22 cellular contexts compared by ENCODE assay signal in the genomic region with DNA sequence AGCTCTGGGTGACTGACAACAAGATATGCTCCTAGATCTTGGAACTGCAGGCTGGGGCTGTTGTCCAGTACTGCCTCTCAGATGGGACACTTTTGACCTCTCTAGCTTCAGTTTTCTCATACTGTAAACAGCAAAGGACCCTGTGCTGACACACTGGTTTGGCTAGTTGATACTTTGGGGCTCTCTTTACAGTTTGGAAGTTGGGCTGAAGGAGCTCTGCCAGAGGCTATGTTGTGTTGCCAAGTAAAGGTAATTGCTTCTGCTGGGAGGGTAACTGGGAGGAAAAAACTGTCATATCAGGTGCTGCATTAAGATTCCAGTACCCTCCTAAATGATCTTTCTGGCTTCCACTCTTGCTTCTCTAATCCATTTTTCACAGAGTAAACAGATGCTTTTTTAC. TPM values are rescaled to one million over a fixed set of nuclear protein-coding genes. Genes with fewer than 3 reads are reported as not detected.
DNase-seq lines count a peak whose midpoint lies in the region; ATAC-seq, FAIRE-seq and TF ChIP-seq lines count a peak whose summit lies in the region.
"Had no signal": no experiment of that assay in that cellular context is flagged by ENCODE, and none has a peak within 500 bp of the region (broad histone marks: within the 10 kb centered on the region; RNA-seq: fewer than 3 reads in every experiment).

No MANE protein-coding gene starts in this region.

- in situ Hi-C loops in HepG2 (cut with HindIII; ENCODE audit: extremely low pct_ligation_motif_present, low pct_unique_long_range_greater_than_20kb), result no loop called here

- H3F3A ChIP-seq in PC-3 (ENCODE audit: low read length, unreplicated experiment), result peaks cover 13% of the 10 kb centered on the region

- H3K4me3 ChIP-seq in HepG2 (replicated peaks in 1 of 3; ENCODE audit: insufficient read depth in 1 of 3, low read depth in 2 of 3, low read length in 3 of 3) (no peak overlapping the region), right lobe of liver (no peak overlapping the region), PC-3 (ENCODE audit: low read length) (no peak overlapping the region), pancreas (no peak overlapping the region)
- H3K4me3 ChIP-seq: A549, HAP-1 had no signal

- no peak overlapping the region for H2AFZ ChIP-seq in HepG2 (ENCODE audit: low read length)
- no peak overlapping the region for H2AFZ ChIP-seq in PC-3 (ENCODE audit: low read length)

- no peak for ATAC-seq in HepG2
- ATAC-seq in right lobe of liver, result no peak
- no peak for ATAC-seq in PC-3
- peak in 3 of 4 donors; percentile 37 to 52 (median 46) for ATAC-seq in pancreas
- ATAC-seq: CD8-positive, alpha-beta T cell had no signal

- intact Hi-C loops in HepG2 (cut with micrococcal nuclease; ENCODE audit: unreplicated experiment), result no loop called here
- intact Hi-C loops in right lobe of liver (cut with DNase I), result no loop called here
- intact Hi-C loops in PC-3 (cut with micrococcal nuclease), result no loop called here
- intact Hi-C loops in pancreas (cut with DNase I), result no loop called here

- H3K79me2 ChIP-seq in HepG2 (ENCODE audit: insufficient read depth, low read length), result no peaks in the 10 kb centered on the region
- H3K79me2 ChIP-seq in PC-3 (ENCODE audit: low read length), result no peaks in the 10 kb centered on the region

- CTCF ChIA-PET in HepG2 (lab: Yijun Ruan, JAX; ENCODE audit: low intra/inter-chr PET ratio, low total read pairs), result no interaction called here
- CTCF ChIA-PET in PC-3 (lab: Charles Lee), result no interaction called here

- H3K4me2 ChIP-seq in HepG2 (ENCODE audit: low read depth, low read length), result no peak overlapping the region
- H3K4me2 ChIP-seq in PC-3 (ENCODE audit: low read length), result peak overlapping the region; percentile 11; the same call in 1 of the 2 replicates
- H3K4me2 ChIP-seq: A549 had no signal

- H4K20me1 ChIP-seq in HepG2 (ENCODE audit: insufficient read depth, low read length) (no peaks in the 10 kb centered on the region), PC-3 (ENCODE audit: low read length) (no peaks in the 10 kb centered on the region)

- TF ChIP-seq POLR2A in HepG2 (IDR thresholded peaks at IDR 0.05; ENCODE audit: insufficient read depth in 1 of 2, low read depth in 2 of 2, low read length in 2 of 2) (no peak), right lobe of liver (IDR thresholded peaks at IDR 0.05) (no peak)

- H3K36me3 ChIP-seq in HepG2 (replicated peaks in 1 of 2; ENCODE audit: control insufficient read depth in 1 of 2, insufficient read depth in 2 of 2, low read length in 2 of 2), result peaks cover 0 to 1% of the 10 kb centered on the region in 2 experiments; a peak in 1 of 5 replicates
- no peaks in the 10 kb centered on the region for H3K36me3 ChIP-seq in right lobe of liver
- H3K36me3 ChIP-seq in PC-3 (ENCODE audit: low read depth, low read length), result no peaks in the 10 kb centered on the region
- no peaks in the 10 kb centered on the region for H3K36me3 ChIP-seq in pancreas
- H3K36me3 ChIP-seq: HAP-1 had no signal

- 0 out of 2 replicates have a peak, but pooled peaks cover 7% of the 10 kb centered on the region for H3K9me2 ChIP-seq in PC-3 (replicated peaks; ENCODE audit: low read length)

- POLR2A ChIA-PET in HepG2 (lab: Yijun Ruan, JAX), result no interaction called here
- POLR2A ChIA-PET in PC-3 (lab: Charles Lee; ENCODE audit: unreplicated experiment), result interaction anchor here (0.5 kb wide), 1 partner anchor 101 kb away, joined by 7 read pairs; no protein-coding TSS in a partner anchor

- TF ChIP-seq EP300 in HepG2 (IDR thresholded peaks at IDR 0.05; ENCODE audit: low read depth in 2 of 2, low read length in 2 of 2), result no peak
- TF ChIP-seq EP300 in HepG2 (CRISPR knock-in tag; IDR thresholded peaks at IDR 0.05; ENCODE audit: borderline replicate concordance), result no peak

- H3K9me3 ChIP-seq in HepG2 (ENCODE audit: low read length) (no peaks in the 10 kb centered on the region), right lobe of liver (no peaks in the 10 kb centered on the region), PC-3 (ENCODE audit: low read length) (no peaks in the 10 kb centered on the region), pancreas (no peaks in the 10 kb centered on the region)
- H3K9me3 ChIP-seq: A549, HAP-1 had no signal

- H3K27ac ChIP-seq in HepG2 (ENCODE audit: extremely low read length, insufficient read depth, low read length) (no peak overlapping the region), right lobe of liver (no peak overlapping the region), PC-3 (ENCODE audit: low read length) (peak overlapping the region; percentile 34), pancreas (no peak overlapping the region)
- H3K27ac ChIP-seq: A549 had no signal

- BruUV-seq in HepG2 (replicated peaks; lab: Mats Ljungman, UMichigan) (no TSS peak), PC-3 (replicated peaks; lab: Mats Ljungman, UMichigan) (no TSS peak)

- TF ChIP-seq CTCF in HepG2 (CRISPR knock-in tag; IDR thresholded peaks at IDR 0.05) (no peak), right lobe of liver (IDR thresholded peaks at IDR 0.05) (no peak), PC-3 (conservative IDR thresholded peaks at IDR 0.05; ENCODE audit: low read depth, low read length) (no peak), pancreas (IDR thresholded peaks at IDR 0.05) (no peak)

- TF ChIP-seq RAD21 in HepG2 (CRISPR knock-in tag; IDR thresholded peaks at IDR 0.05), result no peak

- DNase-seq in HepG2 (ENCODE audit: low spot score) (no peak), right lobe of liver (no peak), PC-3 (peak; percentile 52), pancreas (no peak), GM03348 (ENCODE audit: low spot score) (no peak), MV-4-11 (lab: John Stamatoyannopoulos, UW) (no peak)
- DNase-seq: 8988T; ACHN; C1 segment of cervical spinal cord; CD4-positive, CD25-positive, alpha-beta regulatory T cell; CD8-positive, alpha-beta T cell; DMS 273 treated with DMSO at 0.1 percent for 48 hours; DMS79; EL; GF-D8; GOT3; HFFc6 had no signal

- H3K9ac ChIP-seq in HepG2 (ENCODE audit: insufficient read depth, low read depth, low read length) (no peak overlapping the region), PC-3 (ENCODE audit: low read length) (no peak overlapping the region)

- H3K4me1 ChIP-seq in HepG2 (ENCODE audit: insufficient read depth, low read length) (peaks cover 12% of the 10 kb centered on the region), right lobe of liver (no peaks in the 10 kb centered on the region), PC-3 (ENCODE audit: insufficient read depth, low read length) (peaks cover 46% of the 10 kb centered on the region), pancreas (peaks cover 0 to 13% (median 13%) of the 10 kb centered on the region in 3 donors)

- FAIRE-seq in HepG2 (lab: Jason Lieb, UNC) (no peak), pancreas (lab: Jason Lieb, UNC) (no peak)
- FAIRE-seq: A549, D721Med, GM12892, H54 had no signal

- H3K27me3 ChIP-seq in HepG2 (ENCODE audit: control insufficient read depth in 1 of 2, insufficient read depth in 2 of 2, low read length in 2 of 2) (no peaks in the 10 kb centered on the region), right lobe of liver (no peaks in the 10 kb centered on the region), PC-3 (ENCODE audit: low read length) (no peaks in the 10 kb centered on the region), pancreas (no peaks in the 10 kb centered on the region)

TF ChIP-seq in HepG2, 621 proteins besides CTCF, POLR2A, EP300 and RAD21:
- TF ChIP-seq ZNF7 (CRISPR knock-in tag; IDR thresholded peaks at IDR 0.05) (0 out of 2 replicates have a peak, but pooled peaks have one; percentile 18), ZNF335 (CRISPR knock-in tag; IDR thresholded peaks at IDR 0.05) (no peak)

RNA-seq across cellular contexts. Expression of gene ISL2, which starts 54.0 kb away (rescaled TPM):
- total RNA-seq in HepG2 (2016; rRNA removed; fragmentation: Illumina TruSeq; extraction: Trizol) (2.5 and 5.1 TPM in 2 replicates), right lobe of liver (not detected), PC-3 (2014; rRNA removed) (3.6 and 6.3 TPM in 2 replicates), pancreas (under 1 TPM in 1 of 6 donors, not detected in 5; 0.41 TPM)
- 1.5 and 2.1 TPM in 2 replicates for total RNA-seq in HepG2 (2016; cell fraction: cytosol; rRNA removed; fragmentation: Illumina TruSeq; extraction: Trizol; ENCODE audit: low read depth)
- total RNA-seq in HepG2 (2016; cell fraction: insoluble cytoplasmic fraction; rRNA removed; fragmentation: Illumina TruSeq; extraction: Trizol), result 3.0 and 4.9 TPM in 2 replicates
- 2.9 and 3.6 TPM in 2 replicates for total RNA-seq in HepG2 (2016; cell fraction: membrane; rRNA removed; fragmentation: Illumina TruSeq; extraction: Trizol)
- total RNA-seq in HepG2 (2016; cell fraction: nucleus; rRNA removed; fragmentation: Illumina TruSeq; extraction: Trizol), result 5.5 and 5.8 TPM in 2 replicates
- polyA plus RNA-seq in HepG2 (2011; rRNA removed) (4.3 and 6.3 TPM in 2 replicates), pancreas (under 1 TPM; 0.11 to 0.16 TPM)
- polyA plus RNA-seq in HepG2 (2011; cell fraction: cytosol; rRNA removed), result 3.7 and 5.2 TPM in 2 replicates
- 40.9 and 48.7 TPM in 2 replicates for polyA plus RNA-seq in HepG2 (2011; cell fraction: nucleus; rRNA removed)
- polyA plus RNA-seq in HepG2 (2012), result 3.6 and 6.5 TPM in 2 replicates
- polyA plus RNA-seq in HepG2 (2016; cell fraction: cytosol; fragmentation: Illumina TruSeq; extraction: Trizol; ENCODE audit: low read depth), result 1.7 and 2.0 TPM in 2 replicates
- polyA plus RNA-seq in HepG2 (2016; cell fraction: insoluble cytoplasmic fraction; fragmentation: Illumina TruSeq; extraction: Trizol; ENCODE audit: low read depth), result 3.6 and 3.7 TPM in 2 replicates
- polyA plus RNA-seq in HepG2 (2016; cell fraction: membrane; fragmentation: Illumina TruSeq; extraction: Trizol; ENCODE audit: low read depth), result 1.8 and 2.1 TPM in 2 replicates
- polyA plus RNA-seq in HepG2 (2016; cell fraction: nucleus; fragmentation: Illumina TruSeq; extraction: Trizol; ENCODE audit: insufficient read depth, low read depth), result 13.2 TPM in 2 replicates
- 1.7 and 9.6 TPM in 2 replicates for polyA minus RNA-seq in HepG2 (2011; rRNA and poly(A)+ RNA removed; ENCODE audit: low replicate concordance)
- polyA minus RNA-seq in HepG2 (2011; cell fraction: cytosol; rRNA and poly(A)+ RNA removed), result 4.3 and 7.4 TPM in 2 replicates
- polyA minus RNA-seq in HepG2 (2011; cell fraction: nucleus; rRNA and poly(A)+ RNA removed), result 8.9 and 12.7 TPM in 2 replicates
- total RNA-seq: CD8-positive, alpha-beta T cell had no signal
- polyA plus RNA-seq: CD4-positive, CD25-positive, alpha-beta regulatory T cell had no signal

Comparison
In these comparisons a context has a peak if more than half of its experiments do, and no peak if none do; other contexts are left out.
1. ATAC-seq: peak in pancreas (3 of 4); none in HepG2 (single experiment), right lobe of liver (0 of 4) and PC-3 (single experiment).